Comparison of ENCODE assay signal across 11 cellular contexts in genomic region chr5:150619359-150620230, GRCh38. TPM values are rescaled to one million over a fixed set of nuclear protein-coding genes. Genes with fewer than 3 reads are reported as not detected.
A peak's percentile ranks its signal among the peaks of the same experiment; 100 is the strongest.
DNase-seq lines count a peak whose midpoint lies in the region; ATAC-seq and TF ChIP-seq lines count a peak whose summit lies in the region.
"Had no signal": no experiment of that assay in that cellular context is flagged by ENCODE, and none has a peak within 500 bp of the region (broad histone marks: within the 10 kb centered on the region; RNA-seq: fewer than 3 reads in every experiment).

No MANE protein-coding gene starts in this region.

- H3K27me3 ChIP-seq in BLaER1, result no peaks in the 10 kb centered on the region
- H3K27me3 ChIP-seq in left ventricle myocardium inferior (ENCODE audit: low read depth), result no peaks in the 10 kb centered on the region
- H3K27me3 ChIP-seq in gastrocnemius medialis, result no peaks in the 10 kb centered on the region

- H3K9me3 ChIP-seq in BLaER1, result no peaks in the 10 kb centered on the region
- no peaks in the 10 kb centered on the region for H3K9me3 ChIP-seq in left ventricle myocardium inferior (replicated peaks)
- no peaks in the 10 kb centered on the region for H3K9me3 ChIP-seq in gastrocnemius medialis

- peak overlapping the region; percentile 64 for H3K27ac ChIP-seq in BLaER1
- H3K27ac ChIP-seq in left ventricle myocardium inferior (replicated peaks), result peak overlapping the region; percentile 99
- H3K27ac ChIP-seq in gastrocnemius medialis, result peak overlapping the region; percentile 94 to 98 (median 97)

- H3K4me3 ChIP-seq in BLaER1 (no peak overlapping the region), cardiac fibroblast (replicated peaks in 1 of 2; ENCODE audit: low read depth in 2 of 2, low read length in 2 of 2) (no peak overlapping the region), left ventricle myocardium inferior (peak overlapping the region; percentile 19), gastrocnemius medialis (no peak overlapping the region)

- H3K4me1 ChIP-seq in BLaER1, result peaks cover 96% of the 10 kb centered on the region
- H3K4me1 ChIP-seq in left ventricle myocardium inferior, result peaks cover 98% of the 10 kb centered on the region
- peaks cover 61% of the 10 kb centered on the region in 2 donors for H3K4me1 ChIP-seq in gastrocnemius medialis

- in situ Hi-C loops in gastrocnemius medialis (cut with MboI; ENCODE audit: low sequenced_read_pairs in 4 of 4), result no loop called here

- H4K20me1 ChIP-seq in BLaER1, result no peaks in the 10 kb centered on the region

- DNase-seq in cardiac fibroblast (ENCODE audit: low read depth in 2 of 2) (peak; percentile 55 to 92), left ventricle myocardium inferior (peak; percentile 81), gastrocnemius medialis (no peak)
- DNase-seq in stimulated activated CD4-positive, alpha-beta T cell treated with anti-CD3 and anti-CD28 coated beads, Interleukin-15, amount 100 ng/mL, for 24 hours, result no peak
- no peak for DNase-seq in stimulated activated CD4-positive, alpha-beta T cell treated with anti-CD3 and anti-CD28 coated beads, Interleukin-2, amount 100 ng/mL, for 24 hours
- DNase-seq in stimulated activated naive CD4-positive, alpha-beta T cell (lab: John Stamatoyannopoulos, UW), result no peak
- DNase-seq: activated CD4-positive, alpha-beta T cell treated with anti-CD3 and anti-CD28 coated beads, Interleukin-2, amount 50 U/mL, for 48 hours; CD4-positive, alpha-beta T cell; naive B cell had no signal

- peak overlapping the region; percentile 76 for H3K4me2 ChIP-seq in BLaER1

- H3K36me3 ChIP-seq in BLaER1 (no peaks in the 10 kb centered on the region), left ventricle myocardium inferior (no peaks in the 10 kb centered on the region), gastrocnemius medialis (no peaks in the 10 kb centered on the region)

- H3K9ac ChIP-seq in BLaER1, result peak overlapping the region; percentile 15; the same call in 1 of the 2 replicates

- intact Hi-C loops in left ventricle myocardium inferior (cut with micrococcal nuclease) (no loop called here), gastrocnemius medialis (cut with DNase I; ENCODE audit: low total_unique reads) (no loop called here)

- ATAC-seq in gastrocnemius medialis (no peak), HG03469 (IDR thresholded peaks at IDR 0.05; ENCODE audit: unreplicated experiment) (no peak)

- TF ChIP-seq CTCF in cardiac fibroblast (IDR thresholded peaks at IDR 0.05; ENCODE audit: low read depth, low read length) (no peak), left ventricle myocardium inferior (IDR thresholded peaks at IDR 0.05; ENCODE audit: borderline replicate concordance) (no peak), gastrocnemius medialis (IDR thresholded peaks at IDR 0.05 in 4 of 5, conservative IDR thresholded peaks at IDR 0.05 in 1 of 5) (no peak)

- TF ChIP-seq POLR2A in gastrocnemius medialis (IDR thresholded peaks at IDR 0.05), result no peak

RNA-seq across cellular contexts. Expression of gene SYNPO, which starts 20.9 kb away (rescaled TPM):
- 715 TPM for total RNA-seq in left ventricle myocardium inferior
- total RNA-seq in gastrocnemius medialis, result 100 to 1,000 TPM; 419 to 569 (median 539) TPM

RNA-seq across cellular contexts. Expression of gene MYOZ3, which starts 41.5 kb away (rescaled TPM):
- 6.2 TPM for total RNA-seq in left ventricle myocardium inferior
- total RNA-seq in gastrocnemius medialis, result 10 to 100 TPM in 3 of 4 donors, 1 to 10 TPM in 1; 4.8 to 12.6 (median 11.3) TPM
- total RNA-seq: CD4-positive, alpha-beta T cell had no signal

Comparison
In these comparisons a context has a peak if more than half of its experiments do, and no peak if none do; other contexts are left out.
1. DNase-seq: peak in cardiac fibroblast (2 of 2) and left ventricle myocardium inferior (single experiment); none in gastrocnemius medialis (0 of 2), stimulated activated CD4-positive, alpha-beta T cell treated with anti-CD3 and anti-CD28 coated beads, Interleukin-15, amount 100 ng/mL, for 24 hours (single experiment), stimulated activated CD4-positive, alpha-beta T cell treated with anti-CD3 and anti-CD28 coated beads, Interleukin-2, amount 100 ng/mL, for 24 hours (0 of 2) and stimulated activated naive CD4-positive, alpha-beta T cell (0 of 6).
2. Peak in every context shown above with its lines, with median percentiles within 50 percentile points of each other: H3K27ac ChIP-seq.